Comparison of ENCODE assay signal across 1 cellular context in the genomic region with DNA sequence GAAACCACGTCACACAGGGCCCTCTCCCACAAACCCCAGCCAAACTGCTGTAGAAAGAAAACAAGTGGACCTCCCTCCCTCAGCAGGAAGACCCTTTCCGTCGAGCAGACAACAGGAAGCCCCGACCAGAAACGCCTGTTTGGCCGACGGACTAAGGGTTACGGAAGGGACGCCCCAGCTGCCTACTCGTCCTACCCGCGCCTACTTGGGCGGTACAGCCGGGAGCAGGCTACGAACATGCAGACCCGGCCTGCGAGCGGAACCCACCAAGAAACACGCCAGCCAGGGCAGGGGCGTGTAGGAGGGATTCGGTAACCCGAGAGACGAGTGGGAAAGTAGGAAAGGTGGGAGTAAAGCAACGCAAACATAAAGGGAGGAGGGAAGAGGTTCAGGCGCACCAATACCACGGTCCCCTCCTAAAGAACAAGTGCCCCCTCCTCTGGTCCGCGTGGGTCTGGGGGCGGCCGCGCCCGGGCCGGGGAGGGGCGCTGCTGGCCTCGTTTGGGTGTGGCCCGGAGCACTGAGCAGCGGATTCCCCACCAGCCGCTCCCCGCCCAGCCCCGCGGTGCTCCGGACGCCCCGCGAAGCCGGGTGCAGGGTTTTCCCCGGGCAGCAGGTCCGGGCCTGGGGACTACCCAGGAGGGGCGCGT.
A peak's percentile ranks its signal among the peaks of the same experiment; 100 is the strongest.
TF ChIP-seq lines count a peak whose summit lies in the region.

No MANE protein-coding gene starts in this region.

TF ChIP-seq in HepG2, 621 proteins besides CTCF, POLR2A, EP300 and RAD21 (continued from another document):
- TF ChIP-seq, protein P1, sequence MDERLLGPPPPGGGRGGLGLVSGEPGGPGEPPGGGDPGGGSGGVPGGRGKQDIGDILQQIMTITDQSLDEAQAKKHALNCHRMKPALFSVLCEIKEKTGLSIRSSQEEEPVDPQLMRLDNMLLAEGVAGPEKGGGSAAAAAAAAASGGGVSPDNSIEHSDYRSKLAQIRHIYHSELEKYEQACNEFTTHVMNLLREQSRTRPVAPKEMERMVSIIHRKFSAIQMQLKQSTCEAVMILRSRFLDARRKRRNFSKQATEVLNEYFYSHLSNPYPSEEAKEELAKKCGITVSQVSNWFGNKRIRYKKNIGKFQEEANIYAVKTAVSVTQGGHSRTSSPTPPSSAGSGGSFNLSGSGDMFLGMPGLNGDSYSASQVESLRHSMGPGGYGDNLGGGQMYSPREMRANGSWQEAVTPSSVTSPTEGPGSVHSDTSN (CRISPR knock-in tag; IDR thresholded peaks at IDR 0.05): no peak
- TF ChIP-seq ETV6 (CRISPR knock-in tag; conservative IDR thresholded peaks at IDR 0.05) (no peak), ZNF546 (CRISPR knock-in tag; conservative IDR thresholded peaks at IDR 0.05) (peak; percentile 52; the same call in 1 of the 2 replicates), ZNF768 (CRISPR knock-in tag; IDR thresholded peaks at IDR 0.05) (peak; percentile 24; the same call in 1 of the 2 replicates), SCMH1 (CRISPR knock-in tag; IDR thresholded peaks at IDR 0.05; ENCODE audit: borderline replicate concordance) (no peak), SALL2 (CRISPR knock-in tag; IDR thresholded peaks at IDR 0.05) (0 out of 2 replicates have a peak, but pooled peaks have one; percentile 4), BRCA1 (CRISPR knock-in tag; IDR thresholded peaks at IDR 0.05) (0 out of 2 replicates have a peak, but pooled peaks have one; percentile 23), ZFAT (CRISPR knock-in tag; conservative IDR thresholded peaks at IDR 0.05) (0 out of 2 replicates have a peak, but pooled peaks have one; percentile 55), ZNF777 (CRISPR knock-in tag; IDR thresholded peaks at IDR 0.05) (peak; percentile 87), TAF1 (CRISPR knock-in tag; IDR thresholded peaks at IDR 0.05) (peak; percentile 10), EEA1 (CRISPR knock-in tag; IDR thresholded peaks at IDR 0.05; ENCODE audit: borderline replicate concordance) (peak; percentile 50; the same call in 1 of the 2 replicates), SSRP1 (CRISPR knock-in tag; IDR thresholded peaks at IDR 0.05) (0 out of 2 replicates have a peak, but pooled peaks have one; percentile 42), ZBTB7B (CRISPR knock-in tag; IDR thresholded peaks at IDR 0.05) (peak; percentile 34; the same call in 1 of the 2 replicates), ZNF776 (CRISPR knock-in tag; IDR thresholded peaks at IDR 0.05) (0 out of 2 replicates have a peak, but pooled peaks have one; percentile 26), ZNF121 (CRISPR knock-in tag; IDR thresholded peaks at IDR 0.05) (peak; percentile 33; the same call in 1 of the 2 replicates), HNRNPLL (IDR thresholded peaks at IDR 0.05; ENCODE audit: low read depth, low read length, poor library complexity, severe bottlenecking) (peak; percentile 56), FOXC1 (CRISPR knock-in tag; IDR thresholded peaks at IDR 0.05; ENCODE audit: borderline replicate concordance) (peak; percentile 37; the same call in 1 of the 2 replicates), MXI1 (IDR thresholded peaks at IDR 0.05; ENCODE audit: borderline replicate concordance, low read depth, low read length) (no peak), THAP11 (CRISPR knock-in tag; IDR thresholded peaks at IDR 0.05) (0 out of 2 replicates have a peak, but pooled peaks have one; percentile 14), CREM (IDR thresholded peaks at IDR 0.05) (no peak), CREM (CRISPR knock-in tag; IDR thresholded peaks at IDR 0.05) (no peak), MTF2 (CRISPR knock-in tag; IDR thresholded peaks at IDR 0.05; ENCODE audit: borderline replicate concordance) (peak; percentile 87; the same call in 1 of the 2 replicates), SAP130 (CRISPR knock-in tag; IDR thresholded peaks at IDR 0.05; ENCODE audit: low read depth) (0 out of 2 replicates have a peak, but pooled peaks have one; percentile 4)
- TF ChIP-seq, protein P2, sequence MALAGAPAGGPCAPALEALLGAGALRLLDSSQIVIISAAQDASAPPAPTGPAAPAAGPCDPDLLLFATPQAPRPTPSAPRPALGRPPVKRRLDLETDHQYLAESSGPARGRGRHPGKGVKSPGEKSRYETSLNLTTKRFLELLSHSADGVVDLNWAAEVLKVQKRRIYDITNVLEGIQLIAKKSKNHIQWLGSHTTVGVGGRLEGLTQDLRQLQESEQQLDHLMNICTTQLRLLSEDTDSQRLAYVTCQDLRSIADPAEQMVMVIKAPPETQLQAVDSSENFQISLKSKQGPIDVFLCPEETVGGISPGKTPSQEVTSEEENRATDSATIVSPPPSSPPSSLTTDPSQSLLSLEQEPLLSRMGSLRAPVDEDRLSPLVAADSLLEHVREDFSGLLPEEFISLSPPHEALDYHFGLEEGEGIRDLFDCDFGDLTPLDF (CRISPR knock-in tag; IDR thresholded peaks at IDR 0.05): 0 out of 2 replicates have a peak, but pooled peaks have one; percentile 30
- TF ChIP-seq, protein P3, sequence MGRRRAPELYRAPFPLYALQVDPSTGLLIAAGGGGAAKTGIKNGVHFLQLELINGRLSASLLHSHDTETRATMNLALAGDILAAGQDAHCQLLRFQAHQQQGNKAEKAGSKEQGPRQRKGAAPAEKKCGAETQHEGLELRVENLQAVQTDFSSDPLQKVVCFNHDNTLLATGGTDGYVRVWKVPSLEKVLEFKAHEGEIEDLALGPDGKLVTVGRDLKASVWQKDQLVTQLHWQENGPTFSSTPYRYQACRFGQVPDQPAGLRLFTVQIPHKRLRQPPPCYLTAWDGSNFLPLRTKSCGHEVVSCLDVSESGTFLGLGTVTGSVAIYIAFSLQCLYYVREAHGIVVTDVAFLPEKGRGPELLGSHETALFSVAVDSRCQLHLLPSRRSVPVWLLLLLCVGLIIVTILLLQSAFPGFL (CRISPR knock-in tag; IDR thresholded peaks at IDR 0.05): no peak
- TF ChIP-seq, protein P4, sequence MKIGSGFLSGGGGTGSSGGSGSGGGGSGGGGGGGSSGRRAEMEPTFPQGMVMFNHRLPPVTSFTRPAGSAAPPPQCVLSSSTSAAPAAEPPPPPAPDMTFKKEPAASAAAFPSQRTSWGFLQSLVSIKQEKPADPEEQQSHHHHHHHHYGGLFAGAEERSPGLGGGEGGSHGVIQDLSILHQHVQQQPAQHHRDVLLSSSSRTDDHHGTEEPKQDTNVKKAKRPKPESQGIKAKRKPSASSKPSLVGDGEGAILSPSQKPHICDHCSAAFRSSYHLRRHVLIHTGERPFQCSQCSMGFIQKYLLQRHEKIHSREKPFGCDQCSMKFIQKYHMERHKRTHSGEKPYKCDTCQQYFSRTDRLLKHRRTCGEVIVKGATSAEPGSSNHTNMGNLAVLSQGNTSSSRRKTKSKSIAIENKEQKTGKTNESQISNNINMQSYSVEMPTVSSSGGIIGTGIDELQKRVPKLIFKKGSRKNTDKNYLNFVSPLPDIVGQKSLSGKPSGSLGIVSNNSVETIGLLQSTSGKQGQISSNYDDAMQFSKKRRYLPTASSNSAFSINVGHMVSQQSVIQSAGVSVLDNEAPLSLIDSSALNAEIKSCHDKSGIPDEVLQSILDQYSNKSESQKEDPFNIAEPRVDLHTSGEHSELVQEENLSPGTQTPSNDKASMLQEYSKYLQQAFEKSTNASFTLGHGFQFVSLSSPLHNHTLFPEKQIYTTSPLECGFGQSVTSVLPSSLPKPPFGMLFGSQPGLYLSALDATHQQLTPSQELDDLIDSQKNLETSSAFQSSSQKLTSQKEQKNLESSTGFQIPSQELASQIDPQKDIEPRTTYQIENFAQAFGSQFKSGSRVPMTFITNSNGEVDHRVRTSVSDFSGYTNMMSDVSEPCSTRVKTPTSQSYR (CRISPR knock-in tag; IDR thresholded peaks at IDR 0.05; ENCODE audit: borderline replicate concordance): no peak
- TF ChIP-seq, protein P5, sequence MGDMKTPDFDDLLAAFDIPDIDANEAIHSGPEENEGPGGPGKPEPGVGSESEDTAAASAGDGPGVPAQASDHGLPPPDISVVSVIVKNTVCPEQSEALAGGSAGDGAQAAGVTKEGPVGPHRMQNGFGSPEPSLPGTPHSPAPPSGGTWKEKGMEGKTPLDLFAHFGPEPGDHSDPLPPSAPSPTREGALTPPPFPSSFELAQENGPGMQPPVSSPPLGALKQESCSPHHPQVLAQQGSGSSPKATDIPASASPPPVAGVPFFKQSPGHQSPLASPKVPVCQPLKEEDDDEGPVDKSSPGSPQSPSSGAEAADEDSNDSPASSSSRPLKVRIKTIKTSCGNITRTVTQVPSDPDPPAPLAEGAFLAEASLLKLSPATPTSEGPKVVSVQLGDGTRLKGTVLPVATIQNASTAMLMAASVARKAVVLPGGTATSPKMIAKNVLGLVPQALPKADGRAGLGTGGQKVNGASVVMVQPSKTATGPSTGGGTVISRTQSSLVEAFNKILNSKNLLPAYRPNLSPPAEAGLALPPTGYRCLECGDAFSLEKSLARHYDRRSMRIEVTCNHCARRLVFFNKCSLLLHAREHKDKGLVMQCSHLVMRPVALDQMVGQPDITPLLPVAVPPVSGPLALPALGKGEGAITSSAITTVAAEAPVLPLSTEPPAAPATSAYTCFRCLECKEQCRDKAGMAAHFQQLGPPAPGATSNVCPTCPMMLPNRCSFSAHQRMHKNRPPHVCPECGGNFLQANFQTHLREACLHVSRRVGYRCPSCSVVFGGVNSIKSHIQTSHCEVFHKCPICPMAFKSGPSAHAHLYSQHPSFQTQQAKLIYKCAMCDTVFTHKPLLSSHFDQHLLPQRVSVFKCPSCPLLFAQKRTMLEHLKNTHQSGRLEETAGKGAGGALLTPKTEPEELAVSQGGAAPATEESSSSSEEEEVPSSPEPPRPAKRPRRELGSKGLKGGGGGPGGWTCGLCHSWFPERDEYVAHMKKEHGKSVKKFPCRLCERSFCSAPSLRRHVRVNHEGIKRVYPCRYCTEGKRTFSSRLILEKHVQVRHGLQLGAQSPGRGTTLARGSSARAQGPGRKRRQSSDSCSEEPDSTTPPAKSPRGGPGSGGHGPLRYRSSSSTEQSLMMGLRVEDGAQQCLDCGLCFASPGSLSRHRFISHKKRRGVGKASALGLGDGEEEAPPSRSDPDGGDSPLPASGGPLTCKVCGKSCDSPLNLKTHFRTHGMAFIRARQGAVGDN (CRISPR knock-in tag; IDR thresholded peaks at IDR 0.05): peak; percentile 1; the same call in 1 of the 2 replicates
- TF ChIP-seq, protein P6, sequence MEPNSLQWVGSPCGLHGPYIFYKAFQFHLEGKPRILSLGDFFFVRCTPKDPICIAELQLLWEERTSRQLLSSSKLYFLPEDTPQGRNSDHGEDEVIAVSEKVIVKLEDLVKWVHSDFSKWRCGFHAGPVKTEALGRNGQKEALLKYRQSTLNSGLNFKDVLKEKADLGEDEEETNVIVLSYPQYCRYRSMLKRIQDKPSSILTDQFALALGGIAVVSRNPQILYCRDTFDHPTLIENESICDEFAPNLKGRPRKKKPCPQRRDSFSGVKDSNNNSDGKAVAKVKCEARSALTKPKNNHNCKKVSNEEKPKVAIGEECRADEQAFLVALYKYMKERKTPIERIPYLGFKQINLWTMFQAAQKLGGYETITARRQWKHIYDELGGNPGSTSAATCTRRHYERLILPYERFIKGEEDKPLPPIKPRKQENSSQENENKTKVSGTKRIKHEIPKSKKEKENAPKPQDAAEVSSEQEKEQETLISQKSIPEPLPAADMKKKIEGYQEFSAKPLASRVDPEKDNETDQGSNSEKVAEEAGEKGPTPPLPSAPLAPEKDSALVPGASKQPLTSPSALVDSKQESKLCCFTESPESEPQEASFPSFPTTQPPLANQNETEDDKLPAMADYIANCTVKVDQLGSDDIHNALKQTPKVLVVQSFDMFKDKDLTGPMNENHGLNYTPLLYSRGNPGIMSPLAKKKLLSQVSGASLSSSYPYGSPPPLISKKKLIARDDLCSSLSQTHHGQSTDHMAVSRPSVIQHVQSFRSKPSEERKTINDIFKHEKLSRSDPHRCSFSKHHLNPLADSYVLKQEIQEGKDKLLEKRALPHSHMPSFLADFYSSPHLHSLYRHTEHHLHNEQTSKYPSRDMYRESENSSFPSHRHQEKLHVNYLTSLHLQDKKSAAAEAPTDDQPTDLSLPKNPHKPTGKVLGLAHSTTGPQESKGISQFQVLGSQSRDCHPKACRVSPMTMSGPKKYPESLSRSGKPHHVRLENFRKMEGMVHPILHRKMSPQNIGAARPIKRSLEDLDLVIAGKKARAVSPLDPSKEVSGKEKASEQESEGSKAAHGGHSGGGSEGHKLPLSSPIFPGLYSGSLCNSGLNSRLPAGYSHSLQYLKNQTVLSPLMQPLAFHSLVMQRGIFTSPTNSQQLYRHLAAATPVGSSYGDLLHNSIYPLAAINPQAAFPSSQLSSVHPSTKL (CRISPR knock-in tag; IDR thresholded peaks at IDR 0.05): 0 out of 2 replicates have a peak, but pooled peaks have one; percentile 6
- TF ChIP-seq, protein P7, sequence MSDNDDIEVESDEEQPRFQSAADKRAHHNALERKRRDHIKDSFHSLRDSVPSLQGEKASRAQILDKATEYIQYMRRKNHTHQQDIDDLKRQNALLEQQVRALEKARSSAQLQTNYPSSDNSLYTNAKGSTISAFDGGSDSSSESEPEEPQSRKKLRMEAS (IDR thresholded peaks at IDR 0.05): peak; percentile 15; the same call in 1 of the 2 replicates
- TF ChIP-seq, protein P8, sequence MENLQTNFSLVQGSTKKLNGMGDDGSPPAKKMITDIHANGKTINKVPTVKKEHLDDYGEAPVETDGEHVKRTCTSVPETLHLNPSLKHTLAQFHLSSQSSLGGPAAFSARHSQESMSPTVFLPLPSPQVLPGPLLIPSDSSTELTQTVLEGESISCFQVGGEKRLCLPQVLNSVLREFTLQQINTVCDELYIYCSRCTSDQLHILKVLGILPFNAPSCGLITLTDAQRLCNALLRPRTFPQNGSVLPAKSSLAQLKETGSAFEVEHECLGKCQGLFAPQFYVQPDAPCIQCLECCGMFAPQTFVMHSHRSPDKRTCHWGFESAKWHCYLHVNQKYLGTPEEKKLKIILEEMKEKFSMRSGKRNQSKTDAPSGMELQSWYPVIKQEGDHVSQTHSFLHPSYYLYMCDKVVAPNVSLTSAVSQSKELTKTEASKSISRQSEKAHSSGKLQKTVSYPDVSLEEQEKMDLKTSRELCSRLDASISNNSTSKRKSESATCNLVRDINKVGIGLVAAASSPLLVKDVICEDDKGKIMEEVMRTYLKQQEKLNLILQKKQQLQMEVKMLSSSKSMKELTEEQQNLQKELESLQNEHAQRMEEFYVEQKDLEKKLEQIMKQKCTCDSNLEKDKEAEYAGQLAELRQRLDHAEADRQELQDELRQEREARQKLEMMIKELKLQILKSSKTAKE (CRISPR knock-in tag; IDR thresholded peaks at IDR 0.05; ENCODE audit: borderline replicate concordance): no peak
- TF ChIP-seq, protein P9, sequence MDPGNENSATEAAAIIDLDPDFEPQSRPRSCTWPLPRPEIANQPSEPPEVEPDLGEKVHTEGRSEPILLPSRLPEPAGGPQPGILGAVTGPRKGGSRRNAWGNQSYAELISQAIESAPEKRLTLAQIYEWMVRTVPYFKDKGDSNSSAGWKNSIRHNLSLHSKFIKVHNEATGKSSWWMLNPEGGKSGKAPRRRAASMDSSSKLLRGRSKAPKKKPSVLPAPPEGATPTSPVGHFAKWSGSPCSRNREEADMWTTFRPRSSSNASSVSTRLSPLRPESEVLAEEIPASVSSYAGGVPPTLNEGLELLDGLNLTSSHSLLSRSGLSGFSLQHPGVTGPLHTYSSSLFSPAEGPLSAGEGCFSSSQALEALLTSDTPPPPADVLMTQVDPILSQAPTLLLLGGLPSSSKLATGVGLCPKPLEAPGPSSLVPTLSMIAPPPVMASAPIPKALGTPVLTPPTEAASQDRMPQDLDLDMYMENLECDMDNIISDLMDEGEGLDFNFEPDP (CRISPR knock-in tag; conservative IDR thresholded peaks at IDR 0.05): 0 out of 2 replicates have a peak, but pooled peaks have one; percentile 39
- TF ChIP-seq, protein P10, sequence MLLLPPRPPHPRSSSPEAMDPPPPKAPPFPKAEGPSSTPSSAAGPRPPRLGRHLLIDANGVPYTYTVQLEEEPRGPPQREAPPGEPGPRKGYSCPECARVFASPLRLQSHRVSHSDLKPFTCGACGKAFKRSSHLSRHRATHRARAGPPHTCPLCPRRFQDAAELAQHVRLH (CRISPR knock-in tag; IDR thresholded peaks at IDR 0.05; ENCODE audit: borderline replicate concordance, low read depth): no peak
